In the genomic region with DNA sequence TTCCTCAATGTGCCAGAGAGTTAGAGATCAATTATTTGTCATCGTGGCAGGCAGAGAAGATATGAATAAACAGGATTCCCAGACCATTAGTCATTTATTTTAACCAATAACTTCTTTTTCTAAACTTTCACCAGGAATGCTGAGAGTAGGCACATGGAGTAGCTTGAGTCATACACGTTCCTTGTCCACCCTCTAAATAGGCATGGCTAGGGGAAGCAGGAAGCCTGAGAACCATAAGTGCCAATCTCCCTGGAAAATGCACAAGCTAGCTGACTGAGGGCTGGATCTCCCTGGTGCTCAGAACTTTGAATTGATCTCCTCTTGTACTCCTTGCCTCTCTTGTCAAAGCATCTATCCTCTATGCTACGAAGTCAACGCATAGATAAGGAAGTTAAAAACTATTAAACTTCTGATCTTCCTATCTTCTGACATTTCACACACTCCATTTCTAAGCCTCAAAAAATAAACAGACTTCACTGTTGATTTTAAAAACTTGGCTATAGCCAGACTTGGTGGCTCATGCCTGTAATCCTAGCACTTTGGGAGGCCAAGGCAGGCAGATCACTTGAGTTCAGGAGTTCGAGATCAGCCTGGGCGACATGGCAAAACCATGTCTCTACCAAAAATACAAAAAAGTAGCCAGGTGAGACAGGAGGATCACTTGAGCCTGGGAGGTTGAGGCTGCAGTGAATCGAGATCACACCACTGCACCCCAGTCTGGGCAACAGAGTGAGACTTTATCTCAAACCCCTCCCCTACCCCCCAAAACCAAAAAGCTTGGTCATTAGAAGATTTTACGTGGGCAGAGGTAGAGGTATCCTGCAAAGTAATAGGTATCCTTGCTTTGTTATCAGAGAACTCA, we compare ENCODE assay signal across 12 cellular contexts. TPM values are rescaled to one million over a fixed set of nuclear protein-coding genes. Genes with fewer than 3 reads are reported as not detected.
DNase-seq lines count a peak whose midpoint lies in the region; ATAC-seq, FAIRE-seq and TF ChIP-seq lines count a peak whose summit lies in the region.
"Had no signal": no experiment of that assay in that cellular context is flagged by ENCODE, and none has a peak within 500 bp of the region (broad histone marks: within the 10 kb centered on the region; RNA-seq: fewer than 3 reads in every experiment).

No MANE protein-coding gene starts in this region.

- H3K4me3 ChIP-seq in SJSA1 (no peak overlapping the region), retinal pigment epithelial cell (ENCODE audit: low read length) (no peak overlapping the region)
- H3K4me3 ChIP-seq: SK-N-MC, spleen, uterus had no signal

- H3K4me1 ChIP-seq in SJSA1 (replicated peaks): peaks cover 57% of the 10 kb centered on the region
- H3K4me1 ChIP-seq: uterus had no signal

- TF ChIP-seq CTCF in retinal pigment epithelial cell (conservative IDR thresholded peaks at IDR 0.05; ENCODE audit: low read depth, low read length): no peak

- FAIRE-seq in GM12892 (lab: Jason Lieb, UNC): no peak

- DNase-seq in GM03348 (ENCODE audit: low spot score) (peak; percentile 84), SJSA1 (ENCODE audit: low read depth in 1 of 2, low spot score in 2 of 2) (peak; percentile 86 to 97), fibroblast of peridontal ligament (ENCODE audit: extremely low read depth) (peak; percentile 98), retinal pigment epithelial cell (ENCODE audit: low read depth) (peak; percentile 99), GM12892 (ENCODE audit: insufficient read length) (no peak)
- no peak for DNase-seq in activated CD4-positive, alpha-beta T cell treated with anti-CD3 and anti-CD28 coated beads, Interleukin-2, amount 50 U/mL, for 4 hours
- DNase-seq in stimulated activated CD4-positive, alpha-beta T cell treated with anti-CD3 and anti-CD28 coated beads, Interleukin-15, amount 100 ng/mL, for 24 hours: no peak
- DNase-seq: hippocampal formation, spleen, uterus had no signal

- H3K36me3 ChIP-seq in SJSA1: no peaks in the 10 kb centered on the region
- H3K36me3 ChIP-seq: spleen, uterus had no signal

- H3K27ac ChIP-seq in SJSA1: peak overlapping the region; percentile 93
- H3K27ac ChIP-seq: SK-N-MC, spleen had no signal

- ATAC-seq in GM19452 (IDR thresholded peaks at IDR 0.05; ENCODE audit: unreplicated experiment): no peak

- H3K9me3 ChIP-seq in SJSA1 (replicated peaks): no peaks in the 10 kb centered on the region
- H3K9me3 ChIP-seq: spleen, uterus had no signal

- TF ChIP-seq POLR2A in GM12892 (IDR thresholded peaks at IDR 0.05; ENCODE audit: low read depth, low read length): no peak

- no peaks in the 10 kb centered on the region for H3K27me3 ChIP-seq in SJSA1 (replicated peaks)
- H3K27me3 ChIP-seq: spleen, uterus had no signal

RNA-seq across cellular contexts. Expression of a gene that starts 11.8 kb away (rescaled TPM):
- 0.58 TPM in 1 of 2 replicates, not detected in the other for total RNA-seq in SJSA1 (2014; rRNA removed; shearing (Covaris generic))
- polyA plus RNA-seq in GM12892 (2012; ENCODE audit: missing spikeins): 12.7 TPM
- total RNA-seq: uterus had no signal

Comparison
In these comparisons a context has a peak if more than half of its experiments do, and no peak if none do; other contexts are left out.
1. DNase-seq: peak in GM03348 (single experiment), SJSA1 (2 of 2), fibroblast of peridontal ligament (single experiment) and retinal pigment epithelial cell (single experiment); none in GM12892 (single experiment), activated CD4-positive, alpha-beta T cell treated with anti-CD3 and anti-CD28 coated beads, Interleukin-2, amount 50 U/mL, for 4 hours (0 of 2) and stimulated activated CD4-positive, alpha-beta T cell treated with anti-CD3 and anti-CD28 coated beads, Interleukin-15, amount 100 ng/mL, for 24 hours (single experiment).